1 cellular context compared by ENCODE assay signal in the genomic region with DNA sequence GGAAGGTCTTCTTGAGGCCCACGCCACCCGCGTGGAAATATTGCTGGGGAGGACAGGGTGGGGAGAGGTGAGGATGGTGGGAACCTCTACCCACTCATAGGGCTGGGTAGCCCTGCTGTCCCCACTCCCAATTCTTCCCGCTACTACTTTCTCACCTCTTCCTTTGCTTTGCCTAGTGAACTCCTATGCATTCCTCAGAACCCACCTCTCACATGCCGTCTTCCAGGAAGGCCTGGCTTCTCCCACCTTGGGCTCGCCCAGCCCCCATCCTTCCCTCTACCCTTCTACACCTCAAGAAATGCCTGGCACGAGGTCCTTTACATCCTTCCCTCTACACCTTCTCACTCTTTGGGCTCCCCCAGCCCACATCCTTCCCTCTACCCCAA.
TF ChIP-seq lines count a peak whose summit lies in the region.

No MANE protein-coding gene starts in this region.

TF ChIP-seq in K562, 482 proteins besides CTCF, POLR2A, EP300 and RAD21:
- no peak for TF ChIP-seq PML (IDR thresholded peaks at IDR 0.05; ENCODE audit: low read length)
- TF ChIP-seq, protein P1, sequence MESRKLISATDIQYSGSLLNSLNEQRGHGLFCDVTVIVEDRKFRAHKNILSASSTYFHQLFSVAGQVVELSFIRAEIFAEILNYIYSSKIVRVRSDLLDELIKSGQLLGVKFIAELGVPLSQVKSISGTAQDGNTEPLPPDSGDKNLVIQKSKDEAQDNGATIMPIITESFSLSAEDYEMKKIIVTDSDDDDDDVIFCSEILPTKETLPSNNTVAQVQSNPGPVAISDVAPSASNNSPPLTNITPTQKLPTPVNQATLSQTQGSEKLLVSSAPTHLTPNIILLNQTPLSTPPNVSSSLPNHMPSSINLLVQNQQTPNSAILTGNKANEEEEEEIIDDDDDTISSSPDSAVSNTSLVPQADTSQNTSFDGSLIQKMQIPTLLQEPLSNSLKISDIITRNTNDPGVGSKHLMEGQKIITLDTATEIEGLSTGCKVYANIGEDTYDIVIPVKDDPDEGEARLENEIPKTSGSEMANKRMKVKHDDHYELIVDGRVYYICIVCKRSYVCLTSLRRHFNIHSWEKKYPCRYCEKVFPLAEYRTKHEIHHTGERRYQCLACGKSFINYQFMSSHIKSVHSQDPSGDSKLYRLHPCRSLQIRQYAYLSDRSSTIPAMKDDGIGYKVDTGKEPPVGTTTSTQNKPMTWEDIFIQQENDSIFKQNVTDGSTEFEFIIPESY (CRISPR knock-in tag; IDR thresholded peaks at IDR 0.05), result peak; percentile 35; the same call in 1 of the 2 replicates
TF ChIP-seq in K562: peak in this region for 1.
